ENCODE assay signal across 8 cellular contexts in genomic region chr16:1863681-1864460, GRCh38. TPM values are rescaled to one million over a fixed set of nuclear protein-coding genes. Genes with fewer than 3 reads are reported as not detected.
DNase-seq lines count a peak whose midpoint lies in the region; ATAC-seq, FAIRE-seq and TF ChIP-seq lines count a peak whose summit lies in the region.

No MANE protein-coding gene starts in this region.

- in situ Hi-C loops in KBM-7 (cut with MboI; ENCODE audit: low pct_unique_long_range_greater_than_20kb, low sequenced_read_pairs): no loop called here
- in situ Hi-C loops in astrocyte of the cerebellum (cut with HindIII; ENCODE audit: low sequenced_read_pairs): no loop called here

- FAIRE-seq in D721Med (lab: Jason Lieb, UNC): no peak

- peak; percentile 31 to 62 (median 58) for ATAC-seq in right lobe of liver
- ATAC-seq in HG03469 (IDR thresholded peaks at IDR 0.05; ENCODE audit: unreplicated experiment): no peak
- no peak for ATAC-seq in GM18873 (IDR thresholded peaks at IDR 0.05; ENCODE audit: low FRiP score, unreplicated experiment)

- no peak overlapping the region for H3K4me3 ChIP-seq in astrocyte of the cerebellum (ENCODE audit: low read depth, low read length)
- H3K4me3 ChIP-seq in right lobe of liver: no peak overlapping the region

- no peaks in the 10 kb centered on the region for H3K27me3 ChIP-seq in right lobe of liver

- H3K9me3 ChIP-seq in right lobe of liver: no peaks in the 10 kb centered on the region

- DNase-seq in D721Med (ENCODE audit: insufficient read length, low spot score) (no peak), KBM-7 (peak; percentile 41), astrocyte of the cerebellum (ENCODE audit: low read depth) (peak; percentile 23), right lobe of liver (no peak), NCI-H2227 treated with DMSO at 0.1 percent for 48 hours (lab: John Stamatoyannopoulos, UW) (no peak), activated gamma-delta T cell (lab: John Stamatoyannopoulos, UW) (no peak)

- no peak overlapping the region for H3K27ac ChIP-seq in right lobe of liver

- intact Hi-C loops in right lobe of liver (cut with DNase I): loop anchor here in 1 of 2 donors (5.0 kb wide), 1 partner anchor 68 kb away; no protein-coding TSS in a partner anchor

- no peak for TF ChIP-seq POLR2A in right lobe of liver (IDR thresholded peaks at IDR 0.05)

- H3K36me3 ChIP-seq in right lobe of liver: no peaks in the 10 kb centered on the region

- TF ChIP-seq CTCF in D721Med (IDR thresholded peaks at IDR 0.05; ENCODE audit: insufficient read depth, missing control alignments) (peak; percentile 47), astrocyte of the cerebellum (IDR thresholded peaks at IDR 0.05; ENCODE audit: low read depth, low read length, missing control alignments) (peak; percentile 28), right lobe of liver (IDR thresholded peaks at IDR 0.05) (peak; percentile 50 to 73 (median 66))

- no peaks in the 10 kb centered on the region for H3K4me1 ChIP-seq in right lobe of liver

- WGBS in right lobe of liver (ENCODE audit: insufficient coverage, low coverage, low lambda C conversion rate, missing lambda C conversion rate): 7% methylated on average over 4 of the region's 4 CpGs

RNA-seq across cellular contexts. Expression of gene MEIOB, which starts 8.1 kb away (rescaled TPM):
- total RNA-seq in right lobe of liver: under 1 TPM in 2 of 6 experiments, not detected in 4; 0.39 to 0.40 TPM

RNA-seq across cellular contexts. Expression of gene FAHD1, which starts 36.9 kb away (rescaled TPM):
- 10 to 100 TPM; 25.5 to 96.5 (median 36.0) TPM for total RNA-seq in right lobe of liver

RNA-seq across cellular contexts. Expression of gene HAGH, which starts 37.2 kb away (rescaled TPM):
- total RNA-seq in right lobe of liver: 100 to 1,000 TPM in 4 of 6 experiments, 10 to 100 TPM in 2; 77.9 to 161 (median 143) TPM

RNA-seq across cellular contexts. Expression of gene HS3ST6, which starts 54.3 kb away (rescaled TPM):
- not detected for total RNA-seq in right lobe of liver

Comparison
In these comparisons a context has a peak if more than half of its experiments do, and no peak if none do; other contexts are left out.
1. DNase-seq: peak in KBM-7 (single experiment) and astrocyte of the cerebellum (single experiment); none in D721Med (single experiment), right lobe of liver (0 of 3), NCI-H2227 treated with DMSO at 0.1 percent for 48 hours (single experiment) and activated gamma-delta T cell (single experiment).
2. ATAC-seq: peak in right lobe of liver (4 of 4); none in HG03469 (single experiment) and GM18873 (single experiment).
3. Peak in every context shown above with its lines, with median percentiles within 50 percentile points of each other: CTCF ChIP-seq.